Comparison of ENCODE assay signal across 10 cellular contexts in the genomic region with DNA sequence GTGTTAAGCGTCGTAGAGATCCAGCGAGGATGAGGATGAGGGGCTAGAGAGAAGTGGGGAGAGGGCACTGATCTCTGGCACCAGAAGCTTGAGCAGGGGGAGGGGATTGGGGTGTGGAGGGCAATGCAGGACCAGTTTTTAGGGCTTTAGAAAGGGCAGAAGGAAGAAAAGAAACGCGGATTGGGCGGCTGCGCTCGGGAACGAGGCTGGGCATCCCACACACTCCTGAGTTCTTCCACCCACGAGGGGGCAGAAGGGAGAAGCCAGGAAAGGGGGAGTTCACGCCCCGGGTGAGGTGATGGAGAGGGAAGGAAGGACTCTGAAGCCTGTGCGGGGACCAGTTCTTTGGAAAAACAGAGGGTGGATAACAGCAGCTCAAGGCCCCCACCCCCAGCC. TPM values are rescaled to one million over a fixed set of nuclear protein-coding genes. Genes with fewer than 3 reads are reported as not detected.
DNase-seq lines count a peak whose midpoint lies in the region; ATAC-seq and TF ChIP-seq lines count a peak whose summit lies in the region.
"Had no signal": no experiment of that assay in that cellular context is flagged by ENCODE, and none has a peak within 500 bp of the region (broad histone marks: within the 10 kb centered on the region; RNA-seq: fewer than 3 reads in every experiment).

No MANE protein-coding gene starts in this region.

- POLR2A ChIA-PET in BJ (lab: Charles Lee), result no interaction called here
- POLR2A ChIA-PET in activated CD8-positive, alpha-beta T cell treated with anti-CD3 and anti-CD28 coated beads for 36 hours (lab: Charles Lee), result interaction anchor here (0.9 to 1.4 kb wide), 3 partner anchors 11 to 250 kb away, joined by 3 to 5 read pairs (median 3); no protein-coding TSS in a partner anchor

- intact Hi-C loops in activated CD8-positive, alpha-beta T cell treated with anti-CD3 and anti-CD28 coated beads for 36 hours (cut with micrococcal nuclease), result no loop called here
- intact Hi-C loops in upper lobe of right lung (cut with DNase I), result no loop called here

- no peak overlapping the region for H4K5ac ChIP-seq in mesendoderm (ENCODE audit: low read length)

- H3K56ac ChIP-seq in mesendoderm (ENCODE audit: low read length), result no peak overlapping the region

- no peak overlapping the region for H3K9ac ChIP-seq in mesendoderm (ENCODE audit: low read length)

- no peak overlapping the region for H3K27ac Mint-ChIP-seq in activated T-helper 17 cell treated with anti-CD3 and anti-CD28 coated beads, Interleukin-2, amount 50 U/mL, for 72 hours
- no peak overlapping the region for H3K27ac Mint-ChIP-seq in activated CD8-positive, alpha-beta T cell treated with anti-CD3 and anti-CD28 coated beads for 36 hours

- ATAC-seq in activated T-helper 17 cell treated with anti-CD3 and anti-CD28 coated beads, Interleukin-2, amount 50 U/mL, for 72 hours (replicated peaks), result no peak
- ATAC-seq in activated CD8-positive, alpha-beta T cell treated with anti-CD3 and anti-CD28 coated beads for 36 hours, result no peak
- ATAC-seq in upper lobe of right lung, result no peak

- H2AK5ac ChIP-seq in mesendoderm (ENCODE audit: low read length), result no peak overlapping the region

- H3K79me1 ChIP-seq in mesendoderm (ENCODE audit: low read length), result no peaks in the 10 kb centered on the region

- H3K18ac ChIP-seq in mesendoderm (ENCODE audit: low read length), result no peak overlapping the region

- CTCF ChIA-PET in BJ (lab: Yijun Ruan, JAX), result interaction anchor here (0.6 to 3.0 kb wide), 10 partner anchors 22 to 196 kb away, joined by 3 to 31 read pairs (median 7); a partner anchor contains a TSS
- CTCF ChIA-PET in activated CD8-positive, alpha-beta T cell treated with anti-CD3 and anti-CD28 coated beads for 36 hours (lab: Charles Lee), result interaction anchor here (0.8 to 3.0 kb wide), 10 partner anchors 9 to 277 kb away, joined by 3 to 30 read pairs (median 5); a partner anchor contains a TSS

- no peak overlapping the region for H2BK15ac ChIP-seq in mesendoderm (replicated peaks; ENCODE audit: low read depth)

- no peak overlapping the region for H2BK5ac ChIP-seq in mesendoderm (ENCODE audit: low read length)

- H3K4me1 Mint-ChIP-seq in activated T-helper 17 cell treated with anti-CD3 and anti-CD28 coated beads, Interleukin-2, amount 50 U/mL, for 72 hours, result peaks cover 45% of the 10 kb centered on the region
- peaks cover 62% of the 10 kb centered on the region for H3K4me1 Mint-ChIP-seq in activated CD8-positive, alpha-beta T cell treated with anti-CD3 and anti-CD28 coated beads for 36 hours (ENCODE audit: low read depth)

- H4K8ac ChIP-seq in mesendoderm (ENCODE audit: low read depth, low read length), result no peak overlapping the region

- peaks cover 52% of the 10 kb centered on the region for H3K27me3 ChIP-seq in BJ (ENCODE audit: control insufficient read depth, insufficient read depth, low read length)
- H3K27me3 ChIP-seq in mesendoderm (ENCODE audit: insufficient read depth, low read length, poor library complexity), result peaks cover 50% of the 10 kb centered on the region
- H3K27me3 ChIP-seq in upper lobe of right lung, result peaks cover 98% of the 10 kb centered on the region

- DNase-seq in BJ (ENCODE audit: low read depth) (no peak), mesendoderm (peak; percentile 3), upper lobe of right lung (no peak), NCI-H1930 (lab: John Stamatoyannopoulos, UW) (no peak), NAMALWA (ENCODE audit: low spot score) (no peak)
- no peak for DNase-seq in activated CD8-positive, alpha-beta T cell treated with anti-CD3 and anti-CD28 coated beads for 36 hours
- DNase-seq: effector memory CD4-positive, alpha-beta T cell; NCI-H1694 had no signal

- TF ChIP-seq CTCF in BJ (IDR thresholded peaks at IDR 0.05; ENCODE audit: insufficient read depth, low read depth, low read length), result peak; percentile 46
- 0 out of 3 replicates have a peak, but pooled peaks have one; percentile 1 for TF ChIP-seq CTCF in GM12872 (IDR thresholded peaks at IDR 0.05; ENCODE audit: insufficient read depth, low read depth, low read length)
- TF ChIP-seq CTCF in activated CD8-positive, alpha-beta T cell treated with anti-CD3 and anti-CD28 coated beads for 36 hours (IDR thresholded peaks at IDR 0.05), result no peak
- TF ChIP-seq CTCF in upper lobe of right lung (IDR thresholded peaks at IDR 0.05), result no peak

- peaks cover 2% of the 10 kb centered on the region for H3K4me1 ChIP-seq in mesendoderm (ENCODE audit: control insufficient read depth, low read depth, low read length)
- peaks cover 25% of the 10 kb centered on the region for H3K4me1 ChIP-seq in upper lobe of right lung

- H3K27me3 Mint-ChIP-seq in activated T-helper 17 cell treated with anti-CD3 and anti-CD28 coated beads, Interleukin-2, amount 50 U/mL, for 72 hours, result peaks cover 68% of the 10 kb centered on the region
- H3K27me3 Mint-ChIP-seq in activated CD8-positive, alpha-beta T cell treated with anti-CD3 and anti-CD28 coated beads for 36 hours, result peaks cover 80% of the 10 kb centered on the region

- no peak overlapping the region for H2BK120ac ChIP-seq in mesendoderm (ENCODE audit: low read depth, low read length)

- no peaks in the 10 kb centered on the region for H3K79me2 ChIP-seq in mesendoderm (ENCODE audit: control insufficient read depth, insufficient read depth, low read length)

- no peak overlapping the region for H3K4ac ChIP-seq in mesendoderm (ENCODE audit: low read depth, low read length)

- H3K4me3 Mint-ChIP-seq in activated T-helper 17 cell treated with anti-CD3 and anti-CD28 coated beads, Interleukin-2, amount 50 U/mL, for 72 hours, result peak overlapping the region; percentile 60
- no peak overlapping the region for H3K4me3 Mint-ChIP-seq in activated CD8-positive, alpha-beta T cell treated with anti-CD3 and anti-CD28 coated beads for 36 hours

- H3K27ac ChIP-seq in mesendoderm (ENCODE audit: low read depth, low read length) (no peak overlapping the region), upper lobe of right lung (no peak overlapping the region)

- H3K4me2 ChIP-seq in mesendoderm (ENCODE audit: low read length), result no peak overlapping the region

- no peaks in the 10 kb centered on the region for H3K9me3 Mint-ChIP-seq in activated T-helper 17 cell treated with anti-CD3 and anti-CD28 coated beads, Interleukin-2, amount 50 U/mL, for 72 hours
- no peaks in the 10 kb centered on the region for H3K9me3 Mint-ChIP-seq in activated CD8-positive, alpha-beta T cell treated with anti-CD3 and anti-CD28 coated beads for 36 hours

- H3K4me3 ChIP-seq in BJ (ENCODE audit: low read depth, low read length) (no peak overlapping the region), mesendoderm (ENCODE audit: low read length) (no peak overlapping the region), upper lobe of right lung (no peak overlapping the region)

- no CpG with 5 or more reads among the region's 13 CpGs for whole genome bisulfite sequencing in mesendoderm (ENCODE audit: extremely low coverage, insufficient coverage, low lambda C conversion rate)

- H3K36me3 ChIP-seq in BJ (ENCODE audit: control insufficient read depth, insufficient read depth, low read length), result no peaks in the 10 kb centered on the region
- H3K36me3 ChIP-seq in mesendoderm (ENCODE audit: control insufficient read depth, insufficient read depth, low read length), result no peaks in the 10 kb centered on the region
- H3K36me3 ChIP-seq in upper lobe of right lung, result no peaks in the 10 kb centered on the region

- no peaks in the 10 kb centered on the region for H3K9me3 ChIP-seq in upper lobe of right lung

- no peaks in the 10 kb centered on the region for H3K36me3 Mint-ChIP-seq in activated T-helper 17 cell treated with anti-CD3 and anti-CD28 coated beads, Interleukin-2, amount 50 U/mL, for 72 hours (ENCODE audit: low read depth)
- H3K36me3 Mint-ChIP-seq in activated CD8-positive, alpha-beta T cell treated with anti-CD3 and anti-CD28 coated beads for 36 hours (ENCODE audit: low read depth), result no peaks in the 10 kb centered on the region

- no peak overlapping the region for H3K23ac ChIP-seq in mesendoderm (ENCODE audit: low read length)

RNA-seq across cellular contexts. Expression of a gene that starts 6.1 kb away (rescaled TPM):
- 0.04 TPM in 1 of 2 replicates, not detected in the other for polyA plus RNA-seq in BJ (2011; rRNA removed)
- not detected in 2 replicates for polyA minus RNA-seq in BJ (2011; rRNA and poly(A)+ RNA removed)
- total RNA-seq in activated T-helper 17 cell treated with anti-CD3 and anti-CD28 coated beads, Interleukin-2, amount 50 U/mL, for 72 hours, result under 1 TPM; 0.13 to 0.48 TPM
- 1.6 TPM for polyA plus RNA-seq in mesendoderm (2013, experiment 1 of 2)
- polyA plus RNA-seq in mesendoderm (2013, experiment 2 of 2), result 1.9 TPM
- total RNA-seq in activated CD8-positive, alpha-beta T cell treated with anti-CD3 and anti-CD28 coated beads for 36 hours, result not detected
- not detected for total RNA-seq in upper lobe of right lung

RNA-seq across cellular contexts. Expression of a gene that starts 8.7 kb away (rescaled TPM):
- polyA plus RNA-seq in BJ (2011; rRNA removed), result 0.02 TPM in 1 of 2 replicates, not detected in the other
- not detected in 2 replicates for polyA minus RNA-seq in BJ (2011; rRNA and poly(A)+ RNA removed)
- not detected for total RNA-seq in activated T-helper 17 cell treated with anti-CD3 and anti-CD28 coated beads, Interleukin-2, amount 50 U/mL, for 72 hours
- polyA plus RNA-seq in mesendoderm (2013, experiment 1 of 2), result not detected
- not detected for polyA plus RNA-seq in mesendoderm (2013, experiment 2 of 2)
- not detected for total RNA-seq in activated CD8-positive, alpha-beta T cell treated with anti-CD3 and anti-CD28 coated beads for 36 hours
- total RNA-seq in upper lobe of right lung, result not detected

RNA-seq across cellular contexts. Expression of a gene that starts 17.2 kb away (rescaled TPM):
- polyA plus RNA-seq in BJ (2011; rRNA removed), result 186 and 270 TPM in 2 replicates
- polyA minus RNA-seq in BJ (2011; rRNA and poly(A)+ RNA removed), result 30.8 and 56.0 TPM in 2 replicates
- total RNA-seq in activated T-helper 17 cell treated with anti-CD3 and anti-CD28 coated beads, Interleukin-2, amount 50 U/mL, for 72 hours, result 10 to 100 TPM; 27.4 to 59.8 TPM
- polyA plus RNA-seq in mesendoderm (2013, experiment 1 of 2), result 14.7 TPM
- polyA plus RNA-seq in mesendoderm (2013, experiment 2 of 2), result 15.1 TPM
- total RNA-seq in activated CD8-positive, alpha-beta T cell treated with anti-CD3 and anti-CD28 coated beads for 36 hours, result 10 to 100 TPM; 35.6 to 39.5 TPM
- 24.0 TPM for total RNA-seq in upper lobe of right lung

RNA-seq across cellular contexts. Expression of a gene that starts 29.4 kb away (rescaled TPM):
- polyA plus RNA-seq in BJ (2011; rRNA removed), result not detected in 2 replicates
- not detected in 2 replicates for polyA minus RNA-seq in BJ (2011; rRNA and poly(A)+ RNA removed)
- not detected for total RNA-seq in activated T-helper 17 cell treated with anti-CD3 and anti-CD28 coated beads, Interleukin-2, amount 50 U/mL, for 72 hours
- polyA plus RNA-seq in mesendoderm (2013, experiment 1 of 2), result 0.07 TPM
- polyA plus RNA-seq in mesendoderm (2013, experiment 2 of 2), result 0.06 TPM
- total RNA-seq in activated CD8-positive, alpha-beta T cell treated with anti-CD3 and anti-CD28 coated beads for 36 hours, result not detected
- not detected for total RNA-seq in upper lobe of right lung

RNA-seq across cellular contexts. Expression of a gene that starts 44.5 kb away (rescaled TPM):
- 1,118 and 1,433 TPM in 2 replicates for polyA plus RNA-seq in BJ (2011; rRNA removed)
- polyA minus RNA-seq in BJ (2011; rRNA and poly(A)+ RNA removed), result 651 and 1,176 TPM in 2 replicates
- 1 to 10 TPM in 1 of 2 donors, under 1 TPM in 1; 0.30 to 4.5 TPM for total RNA-seq in activated T-helper 17 cell treated with anti-CD3 and anti-CD28 coated beads, Interleukin-2, amount 50 U/mL, for 72 hours
- polyA plus RNA-seq in mesendoderm (2013, experiment 1 of 2), result 55.1 TPM
- 62.9 TPM for polyA plus RNA-seq in mesendoderm (2013, experiment 2 of 2)
- total RNA-seq in activated CD8-positive, alpha-beta T cell treated with anti-CD3 and anti-CD28 coated beads for 36 hours, result 1 to 10 TPM; 1.2 to 1.3 TPM
- 13.7 TPM for total RNA-seq in upper lobe of right lung

Comparison
In these comparisons a context has a peak if more than half of its experiments do, and no peak if none do; other contexts are left out.
1. CTCF ChIP-seq: peak in BJ (single experiment) and GM12872 (single experiment); none in activated CD8-positive, alpha-beta T cell treated with anti-CD3 and anti-CD28 coated beads for 36 hours (single experiment) and upper lobe of right lung (single experiment).